ENCODE assay signal across 31 cellular contexts in the genomic region with DNA sequence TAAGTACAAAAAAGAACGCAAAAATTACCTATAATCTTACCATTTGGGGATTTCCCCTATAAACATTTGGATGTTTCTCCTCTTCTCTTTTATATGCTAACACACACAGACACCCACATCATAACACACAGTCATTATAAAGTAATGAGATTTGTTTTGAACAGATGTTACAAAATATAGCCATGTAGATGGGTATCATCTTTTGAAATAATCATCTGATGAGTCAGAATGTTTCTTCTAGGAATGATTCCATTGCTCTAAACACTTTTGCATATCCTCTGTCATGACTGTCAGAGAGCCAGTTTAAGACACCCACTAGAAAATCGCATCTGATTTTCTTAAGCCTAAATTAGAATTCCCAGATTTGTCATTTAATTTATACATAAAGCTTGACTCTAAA.
DNase-seq lines count a peak whose midpoint lies in the region; ATAC-seq, FAIRE-seq and TF ChIP-seq lines count a peak whose summit lies in the region.
"Had no signal": no experiment of that assay in that cellular context is flagged by ENCODE, and none has a peak within 500 bp of the region (broad histone marks: within the 10 kb centered on the region; RNA-seq: fewer than 3 reads in every experiment).

No MANE protein-coding gene starts in this region.

- H3K36me3 Mint-ChIP-seq in astrocyte (ENCODE audit: low read depth, unreplicated experiment): no peaks in the 10 kb centered on the region
- H3K36me3 Mint-ChIP-seq: activated CD4-positive, alpha-beta memory T cell treated with anti-CD3 and anti-CD28 coated beads for 36 hours had no signal

- no peaks in the 10 kb centered on the region for H3K79me1 ChIP-seq in mesenchymal stem cell (replicated peaks; ENCODE audit: low read length, poor library complexity, severe bottlenecking)

- H4K20me1 ChIP-seq in astrocyte (ENCODE audit: insufficient read depth, low read length) (no peaks in the 10 kb centered on the region), PC-9 (ENCODE audit: insufficient read depth) (no peaks in the 10 kb centered on the region)

- 100% methylated on average over 1 of the region's 2 CpGs for WGBS in mesenchymal stem cell

- no peak overlapping the region for H4K8ac ChIP-seq in mesenchymal stem cell (ENCODE audit: low read length)

- no peak overlapping the region for H3K4me2 ChIP-seq in astrocyte (ENCODE audit: low read length)
- H3K4me2 ChIP-seq in mesenchymal stem cell (ENCODE audit: low read length, poor library complexity, severe bottlenecking): no peak overlapping the region
- H3K4me2 ChIP-seq in PC-9: no peak overlapping the region
- H3K4me2 ChIP-seq: neural progenitor cell had no signal

- H3K9ac ChIP-seq in astrocyte (ENCODE audit: low read length): no peak overlapping the region
- H3K9ac ChIP-seq in mesenchymal stem cell (ENCODE audit: low read length): no peak overlapping the region
- H3K9ac ChIP-seq: neural progenitor cell had no signal

- no peak overlapping the region for H2BK120ac ChIP-seq in mesenchymal stem cell (ENCODE audit: low read depth, low read length)

- no peak overlapping the region for H3K4ac ChIP-seq in mesenchymal stem cell (ENCODE audit: low read depth in 1 of 2, low read length in 2 of 2)

- FAIRE-seq in D721Med (lab: Jason Lieb, UNC): peak; percentile 87
- no peak for FAIRE-seq in astrocyte (lab: Jason Lieb, UNC)
- FAIRE-seq: bronchial epithelial cell, frontal cortex, islet of Langerhans had no signal

- H3K18ac ChIP-seq in mesenchymal stem cell (ENCODE audit: low read depth in 1 of 2, low read length in 2 of 2): no peak overlapping the region

- H3K79me2 ChIP-seq in astrocyte (ENCODE audit: insufficient read depth, low read length): no peaks in the 10 kb centered on the region
- no peaks in the 10 kb centered on the region for H3K79me2 ChIP-seq in PC-9 (ENCODE audit: low read depth)

- H3K23ac ChIP-seq in mesenchymal stem cell (ENCODE audit: low read length in 2 of 2): no peak overlapping the region

- no TSS peak for BruUV-seq in PC-9 (replicated peaks; lab: Mats Ljungman, UMichigan)

- H3K27me3 ChIP-seq in astrocyte (ENCODE audit: insufficient read depth, low read length): no peaks in the 10 kb centered on the region
- no peaks in the 10 kb centered on the region for H3K27me3 ChIP-seq in mesenchymal stem cell (ENCODE audit: control insufficient read depth in 1 of 2, insufficient read depth in 1 of 2, low read length in 2 of 2)
- H3K27me3 ChIP-seq in PC-9 (ENCODE audit: insufficient read depth, low read depth): peaks cover 23% of the 10 kb centered on the region; the same call in 1 of the 2 replicates
- H3K27me3 ChIP-seq: neural progenitor cell, upper lobe of left lung had no signal

- H2AFZ ChIP-seq in astrocyte (ENCODE audit: low read depth, low read length) (no peak overlapping the region), mesenchymal stem cell (ENCODE audit: low read depth, low read length) (no peak overlapping the region), PC-9 (no peak overlapping the region)

- H3K4me3 ChIP-seq in astrocyte (ENCODE audit: insufficient read depth, low read depth, low read length): no peak overlapping the region
- no peak overlapping the region for H3K4me3 ChIP-seq in mesenchymal stem cell (ENCODE audit: insufficient read depth in 1 of 2, low read depth in 1 of 2, low read length in 2 of 2)
- no peak overlapping the region for H3K4me3 ChIP-seq in PC-9
- H3K4me3 ChIP-seq: neural progenitor cell, upper lobe of left lung had no signal

- no peak overlapping the region for H2AK5ac ChIP-seq in mesenchymal stem cell (ENCODE audit: low read length, severe bottlenecking)

- H3K27ac ChIP-seq in astrocyte (ENCODE audit: low read depth, low read length): no peak overlapping the region
- no peak overlapping the region for H3K27ac ChIP-seq in mesenchymal stem cell (ENCODE audit: low read length, poor library complexity, severe bottlenecking)
- H3K27ac ChIP-seq in PC-9: no peak overlapping the region
- H3K27ac ChIP-seq: C4-2B, HL-60, neural progenitor cell, upper lobe of left lung had no signal

- H3K4me1 ChIP-seq in astrocyte (ENCODE audit: insufficient read depth, low read length) (no peaks in the 10 kb centered on the region), mesenchymal stem cell (ENCODE audit: control insufficient read depth, insufficient read depth, low read depth, low read length) (no peaks in the 10 kb centered on the region), PC-9 (replicated peaks; ENCODE audit: insufficient read depth) (no peaks in the 10 kb centered on the region)
- H3K4me1 ChIP-seq: upper lobe of left lung had no signal

- H3K27ac Mint-ChIP-seq in astrocyte (ENCODE audit: unreplicated experiment): no peak overlapping the region
- H3K27ac Mint-ChIP-seq: activated CD4-positive, alpha-beta memory T cell treated with anti-CD3 and anti-CD28 coated beads for 36 hours; activated naive CD8-positive, alpha-beta T cell treated with anti-CD3 and anti-CD28 coated beads, Interleukin-2, amount 50 U/mL, for 24 hours; dendritic cell treated with granulocyte-macrophage colony-stimulating factor and Interleukin-4, amounts not matched to agents 40 ng/mL and 50 ng/mL, for 4 days; T-helper 2 cell treated with Interferon-gamma antibody and Interleukin-4, amounts not matched to agents 5 μg/mL and 100 μg/mL, for 36 hours; WTC11 had no signal

- no peak overlapping the region for H2BK15ac ChIP-seq in mesenchymal stem cell (ENCODE audit: low read depth, poor library complexity, severe bottlenecking)

- no peaks in the 10 kb centered on the region for H3K27me3 Mint-ChIP-seq in astrocyte (ENCODE audit: low read depth, unreplicated experiment)
- H3K27me3 Mint-ChIP-seq: activated CD4-positive, alpha-beta memory T cell treated with anti-CD3 and anti-CD28 coated beads for 36 hours; activated naive CD8-positive, alpha-beta T cell treated with anti-CD3 and anti-CD28 coated beads, Interleukin-2, amount 50 U/mL, for 24 hours; dendritic cell treated with granulocyte-macrophage colony-stimulating factor and Interleukin-4, amounts not matched to agents 40 ng/mL and 50 ng/mL, for 4 days had no signal

- no peak overlapping the region for H2BK12ac ChIP-seq in mesenchymal stem cell (ENCODE audit: low read length in 2 of 2)

- H3K36me3 ChIP-seq in astrocyte (ENCODE audit: insufficient read depth, low read length): no peaks in the 10 kb centered on the region
- H3K36me3 ChIP-seq in mesenchymal stem cell (ENCODE audit: control insufficient read depth in 1 of 2, insufficient read depth in 2 of 2, low read depth in 1 of 2, low read length in 2 of 2): no peaks in the 10 kb centered on the region
- no peaks in the 10 kb centered on the region for H3K36me3 ChIP-seq in PC-9 (ENCODE audit: low read depth)
- H3K36me3 ChIP-seq: neural progenitor cell, upper lobe of left lung had no signal

- no peak overlapping the region for H2BK5ac ChIP-seq in mesenchymal stem cell (ENCODE audit: low read depth, low read length, poor library complexity, severe bottlenecking)

- H3K9me3 Mint-ChIP-seq in astrocyte (ENCODE audit: unreplicated experiment): no peaks in the 10 kb centered on the region
- H3K9me3 Mint-ChIP-seq: activated naive CD8-positive, alpha-beta T cell treated with anti-CD3 and anti-CD28 coated beads, Interleukin-2, amount 50 U/mL, for 24 hours; T-helper 2 cell treated with Interferon-gamma antibody and Interleukin-4, amounts not matched to agents 5 μg/mL and 100 μg/mL, for 36 hours had no signal

- H4K91ac ChIP-seq in mesenchymal stem cell (ENCODE audit: low read length): no peak overlapping the region

- H3K4me1 Mint-ChIP-seq in astrocyte (ENCODE audit: low read depth, unreplicated experiment): no peaks in the 10 kb centered on the region
- H3K4me1 Mint-ChIP-seq: activated naive CD8-positive, alpha-beta T cell treated with anti-CD3 and anti-CD28 coated beads, Interleukin-2, amount 50 U/mL, for 24 hours; WTC11 had no signal

- no peaks in the 10 kb centered on the region for H3K9me3 ChIP-seq in astrocyte (ENCODE audit: insufficient read depth, low read depth, low read length)
- H3K9me3 ChIP-seq in mesenchymal stem cell (ENCODE audit: control insufficient read depth, low read length): peaks cover 2% of the 10 kb centered on the region
- no peaks in the 10 kb centered on the region for H3K9me3 ChIP-seq in PC-9 (ENCODE audit: insufficient read depth, low read depth)
- H3K9me3 ChIP-seq: upper lobe of left lung had no signal

- peak; percentile 75 for ATAC-seq in HG02870 (IDR thresholded peaks at IDR 0.05; ENCODE audit: unreplicated experiment)
- ATAC-seq: activated naive CD8-positive, alpha-beta T cell treated with anti-CD3 and anti-CD28 coated beads, Interleukin-2, amount 50 U/mL, for 24 hours; left ventricle myocardium superior; sciatic nerve; WTC11 had no signal

- H3K14ac ChIP-seq in mesenchymal stem cell (ENCODE audit: low read length in 2 of 2): no peak overlapping the region

- no peaks in the 10 kb centered on the region for H3F3A ChIP-seq in PC-9 (ENCODE audit: insufficient read depth, low read depth)

- POLR2A ChIA-PET in PC-9 (lab: Charles Lee; ENCODE audit: unreplicated experiment): no interaction called here

- CTCF ChIA-PET in PC-9 (lab: Charles Lee): no interaction called here

- H3K4me3 Mint-ChIP-seq in astrocyte (ENCODE audit: unreplicated experiment): no peak overlapping the region
- H3K4me3 Mint-ChIP-seq: activated CD4-positive, alpha-beta memory T cell treated with anti-CD3 and anti-CD28 coated beads for 36 hours; activated naive CD8-positive, alpha-beta T cell treated with anti-CD3 and anti-CD28 coated beads, Interleukin-2, amount 50 U/mL, for 24 hours; dendritic cell treated with granulocyte-macrophage colony-stimulating factor and Interleukin-4, amounts not matched to agents 40 ng/mL and 50 ng/mL, for 4 days; neural progenitor cell; T-helper 2 cell treated with Interferon-gamma antibody and Interleukin-4, amounts not matched to agents 5 μg/mL and 100 μg/mL, for 36 hours; WTC11 had no signal

- intact Hi-C loops in PC-9 (cut with micrococcal nuclease; ENCODE audit: unreplicated experiment): no loop called here

- no peak for TF ChIP-seq CTCF in D721Med (IDR thresholded peaks at IDR 0.05; ENCODE audit: insufficient read depth, missing control alignments)
- no peak for TF ChIP-seq CTCF in astrocyte (IDR thresholded peaks at IDR 0.05; ENCODE audit: insufficient read depth, low read depth, low read length)
- TF ChIP-seq CTCF in PC-9 (conservative IDR thresholded peaks at IDR 0.05): no peak

- DNase-seq in D721Med (ENCODE audit: insufficient read length, low spot score): no peak
- DNase-seq in astrocyte (ENCODE audit: low read depth): peak; percentile 24
- DNase-seq in mesenchymal stem cell: peak; percentile 16
- DNase-seq in NCI-H146 (lab: John Stamatoyannopoulos, UW): no peak
- no peak for DNase-seq in DMS79 (lab: John Stamatoyannopoulos, UW)
- no peak for DNase-seq in OCI-M1 (lab: John Stamatoyannopoulos, UW)
- no peak for DNase-seq in PC-9
- DNase-seq: ACHN; activated CD4-positive, alpha-beta memory T cell treated with anti-CD3 and anti-CD28 coated beads for 36 hours; activated effector memory CD4-positive, alpha-beta T cell treated with anti-CD3 and anti-CD28 coated beads, Interleukin-2, amount 50 U/mL, for 16 hours; activated naive CD8-positive, alpha-beta T cell treated with anti-CD3 and anti-CD28 coated beads, Interleukin-2, amount 50 U/mL, for 24 hours; Calu3; hypothalamus; left ventricle myocardium superior; NCI-H1105 treated with DMSO at 0.1 percent for 48 hours; NCI-H510A; NK-92 treated with Interleukin-12 subunit alpha and Interleukin-12 subunit beta, amount 100 ng/mL, for 24 hours; posterior cingulate gyrus; RPMI8226; upper lobe of left lung had no signal

- no peaks in the 10 kb centered on the region for H3K9me2 ChIP-seq in PC-9 (ENCODE audit: insufficient read depth)

Comparison
In these comparisons a context has a peak if more than half of its experiments do, and no peak if none do; other contexts are left out.
1. DNase-seq: peak in astrocyte (single experiment) and mesenchymal stem cell (single experiment); none in D721Med (single experiment), NCI-H146 (single experiment), DMS79 (single experiment), OCI-M1 (single experiment) and PC-9 (0 of 2).